ENCODE assay signal across 1 cellular context in genomic region chr1:6420594-6421042, GRCh38.
A peak's percentile ranks its signal among the peaks of the same experiment; 100 is the strongest.
TF ChIP-seq lines count a peak whose summit lies in the region.

No MANE protein-coding gene starts in this region.

TF ChIP-seq in endothelial cell of umbilical vein, 7 proteins besides CTCF, POLR2A, EP300 and RAD21:
- TF ChIP-seq, protein P1, sequence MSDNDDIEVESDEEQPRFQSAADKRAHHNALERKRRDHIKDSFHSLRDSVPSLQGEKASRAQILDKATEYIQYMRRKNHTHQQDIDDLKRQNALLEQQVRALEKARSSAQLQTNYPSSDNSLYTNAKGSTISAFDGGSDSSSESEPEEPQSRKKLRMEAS (IDR thresholded peaks at IDR 0.05; ENCODE audit: insufficient read depth, insufficient read length): no peak
- peak; percentile 24 for TF ChIP-seq EZH2 (IDR thresholded peaks at IDR 0.05; ENCODE audit: borderline replicate concordance, low read depth, low read length, severe bottlenecking)
